Comparison of ENCODE assay signal across 26 cellular contexts in genomic region chr16:9787717-9788116, GRCh38.
DNase-seq lines count a peak whose midpoint lies in the region; ATAC-seq, FAIRE-seq and TF ChIP-seq lines count a peak whose summit lies in the region.
"Had no signal": no experiment of that assay in that cellular context is flagged by ENCODE, and none has a peak within 500 bp of the region (broad histone marks: within the 10 kb centered on the region; RNA-seq: fewer than 3 reads in every experiment).

No MANE protein-coding gene starts in this region.

- TF ChIP-seq CTCF in GM12878 (IDR thresholded peaks at IDR 0.05 in 2 of 3, conservative IDR thresholded peaks at IDR 0.05 in 1 of 3; ENCODE audit: control insufficient read depth in 2 of 3, extremely low read depth in 1 of 3, insufficient read depth in 1 of 3, low read depth in 3 of 3, low read length in 3 of 3), result no peak

- H3K4me2 ChIP-seq in GM12878 (ENCODE audit: control insufficient read depth, insufficient read depth), result no peak overlapping the region

- H3K27ac ChIP-seq in GM12878 (ENCODE audit: control insufficient read depth, insufficient read depth), result no peak overlapping the region
- H3K27ac ChIP-seq in right cardiac atrium (ENCODE audit: low read length), result no peak overlapping the region
- H3K27ac ChIP-seq: esophagus squamous epithelium, SK-N-MC, transverse colon, WERI-Rb-1 had no signal

- no peaks in the 10 kb centered on the region for H3K79me2 ChIP-seq in GM12878 (ENCODE audit: control insufficient read depth, insufficient read depth, low read length)

- H3K27ac Mint-ChIP-seq in activated CD8-positive, alpha-beta memory T cell treated with anti-CD3 and anti-CD28 coated beads, Interleukin-2, amount 10 ng/mL, durations not matched to agents 7 days and 5 days, result no peak overlapping the region
- H3K27ac Mint-ChIP-seq: activated CD4-positive, alpha-beta T cell treated with anti-CD3 and anti-CD28 coated beads, Interleukin-2, amount 10 ng/mL, durations not matched to agents 7 days and 5 days; activated T-helper 1 cell treated with anti-CD3 and anti-CD28 coated beads, Interleukin-12 subunit alpha, Interleukin-12 subunit beta, Interleukin-2, Interleukin-4 antibody, amounts not matched to agents 30 ng/mL and 10 ng/mL and 1 ng/mL, durations not matched to agents 14 hours and 24 hours and 36 hours; CD8-positive, alpha-beta T cell; endodermal cell; HFFc6; progenitor cell of endocrine pancreas; T-helper 17 cell had no signal

- SMC1A ChIA-PET in GM12878 (lab: Charles Lee; ENCODE audit: uncharacterized antibody, unreplicated experiment), result no interaction called here

- in situ Hi-C loops in Caki2 (cut with HindIII; ENCODE audit: low pct_unique_long_range_greater_than_20kb, low sequenced_read_pairs), result no loop called here
- in situ Hi-C loops in GM12878 (cut with MboI), result no loop called here

- H3K4me3 ChIP-seq in GM12878, result no peak overlapping the region
- H3K4me3 ChIP-seq in right cardiac atrium (ENCODE audit: low read length), result no peak overlapping the region
- H3K4me3 ChIP-seq: esophagus squamous epithelium, SK-N-MC, transverse colon had no signal

- no peaks in the 10 kb centered on the region for H3K36me3 ChIP-seq in GM12878 (ENCODE audit: control insufficient read depth in 2 of 2, insufficient read depth in 2 of 2, low read length in 1 of 2)
- H3K36me3 ChIP-seq: esophagus squamous epithelium, transverse colon, WERI-Rb-1 had no signal

- no TSS peak for BruUV-seq in GM12878 (replicated peaks; lab: Mats Ljungman, UMichigan)

- RAD21 ChIA-PET in GM12878 (lab: Charles Lee; ENCODE audit: unreplicated experiment), result no interaction called here

- POLR2A ChIA-PET in GM12878 (lab: Charles Lee), result no interaction called here

- H4K20me1 ChIP-seq in GM12878 (ENCODE audit: control insufficient read depth, insufficient read depth), result no peaks in the 10 kb centered on the region

- CTCF ChIA-PET in GM12878 (lab: Yijun Ruan, JAX), result no interaction called here
- CTCF ChIA-PET in activated CD8-positive, alpha-beta memory T cell treated with anti-CD3 and anti-CD28 coated beads, Interleukin-2, amount 10 ng/mL, durations not matched to agents 7 days and 5 days (lab: Charles Lee), result no interaction called here

- H3K4me1 Mint-ChIP-seq in activated CD8-positive, alpha-beta memory T cell treated with anti-CD3 and anti-CD28 coated beads, Interleukin-2, amount 10 ng/mL, durations not matched to agents 7 days and 5 days, result no peaks in the 10 kb centered on the region
- H3K4me1 Mint-ChIP-seq: activated CD4-positive, alpha-beta T cell treated with anti-CD3 and anti-CD28 coated beads, Interleukin-2, amount 10 ng/mL, durations not matched to agents 7 days and 5 days; IgD-negative memory B cell; T-helper 17 cell had no signal

- no peaks in the 10 kb centered on the region for H3K4me1 ChIP-seq in GM12878 (ENCODE audit: control insufficient read depth, insufficient read depth, low read length)
- peaks cover 4% of the 10 kb centered on the region for H3K4me1 ChIP-seq in right cardiac atrium (ENCODE audit: control insufficient read depth, insufficient read depth, low read length)
- H3K4me1 ChIP-seq: esophagus squamous epithelium, transverse colon had no signal

- H3K9me3 ChIP-seq in GM12878 (replicated peaks; ENCODE audit: control insufficient read depth, insufficient read depth, low read length) (no peaks in the 10 kb centered on the region; the same call in 2 of the 3 replicates), right cardiac atrium (ENCODE audit: control insufficient read depth, low read length) (no peaks in the 10 kb centered on the region)
- H3K9me3 ChIP-seq: esophagus squamous epithelium, transverse colon had no signal

- ATAC-seq in GM12878 (peak; percentile 83), right cardiac atrium (peak; percentile 65 to 85), GM18505 (IDR thresholded peaks at IDR 0.05; ENCODE audit: unreplicated experiment) (no peak)
- ATAC-seq in activated CD8-positive, alpha-beta memory T cell treated with anti-CD3 and anti-CD28 coated beads, Interleukin-2, amount 10 ng/mL, durations not matched to agents 7 days and 5 days, result no peak
- ATAC-seq: CD8-positive, alpha-beta T cell; T-helper 17 cell had no signal

- no peak for TF ChIP-seq EP300 in GM12878 (IDR thresholded peaks at IDR 0.05; ENCODE audit: borderline replicate concordance in 1 of 2, control insufficient read depth in 1 of 2, low read depth in 2 of 2, low read length in 2 of 2)

- DNase-seq in Caki2 (ENCODE audit: low read depth), result peak; percentile 38
- peak; percentile 38 for DNase-seq in H4 (ENCODE audit: low spot score)
- peak; percentile 15 for DNase-seq in GM12878 (ENCODE audit: low read depth, low spot score)
- peak in 1 of 3 donors; percentile 13 for DNase-seq in right cardiac atrium
- DNase-seq in DMS53 (lab: John Stamatoyannopoulos, UW), result no peak
- no peak for DNase-seq in activated CD8-positive, alpha-beta memory T cell treated with anti-CD3 and anti-CD28 coated beads, Interleukin-2, amount 10 ng/mL, durations not matched to agents 7 days and 5 days
- DNase-seq in UCSD-AML1 (lab: John Stamatoyannopoulos, UW; ENCODE audit: unreplicated experiment), result no peak
- DNase-seq: activated CD4-positive, alpha-beta T cell treated with anti-CD3 and anti-CD28 coated beads, Interleukin-2, amount 10 ng/mL, durations not matched to agents 7 days and 5 days; activated naive CD4-positive, alpha-beta T cell treated with anti-CD3 and anti-CD28 coated beads, Interleukin-2, amount 50 U/mL, for 16 hours; caudate nucleus; CD8-positive, alpha-beta T cell; DND-41; endodermal cell; esophagus squamous epithelium; HFFc6; NCI-H1436 treated with DMSO at 0.1 percent for 48 hours; RPMI8226; T-helper 17 cell; transverse colon; WERI-Rb-1 had no signal

- no peak overlapping the region for H3K9ac ChIP-seq in GM12878 (ENCODE audit: control insufficient read depth, insufficient read depth, low read length)

- no peak for FAIRE-seq in GM12878 (lab: Jason Lieb, UNC)
- FAIRE-seq: keratinocyte had no signal

- WGBS in GM12878 (ENCODE audit: insufficient coverage, insufficient replicate concordance, low lambda C conversion rate, missing lambda C conversion rate), result 23% methylated on average over 5 of the region's 5 CpGs
- 21% methylated on average over 5 of the region's 5 CpGs for whole genome bisulfite sequencing in right cardiac atrium

- no peak overlapping the region for H3K4me3 Mint-ChIP-seq in activated CD8-positive, alpha-beta memory T cell treated with anti-CD3 and anti-CD28 coated beads, Interleukin-2, amount 10 ng/mL, durations not matched to agents 7 days and 5 days
- H3K4me3 Mint-ChIP-seq: activated CD4-positive, alpha-beta T cell treated with anti-CD3 and anti-CD28 coated beads, Interleukin-2, amount 10 ng/mL, durations not matched to agents 7 days and 5 days; activated T-helper 1 cell treated with anti-CD3 and anti-CD28 coated beads, Interleukin-12 subunit alpha, Interleukin-12 subunit beta, Interleukin-2, Interleukin-4 antibody, amounts not matched to agents 30 ng/mL and 10 ng/mL and 1 ng/mL, durations not matched to agents 14 hours and 24 hours and 36 hours; CD8-positive, alpha-beta T cell; endodermal cell; HFFc6; IgD-negative memory B cell; T-helper 17 cell had no signal

- no peaks in the 10 kb centered on the region for H3K36me3 Mint-ChIP-seq in activated CD8-positive, alpha-beta memory T cell treated with anti-CD3 and anti-CD28 coated beads, Interleukin-2, amount 10 ng/mL, durations not matched to agents 7 days and 5 days
- H3K36me3 Mint-ChIP-seq: CD8-positive, alpha-beta T cell; IgD-negative memory B cell had no signal

- H3K27me3 Mint-ChIP-seq in activated CD8-positive, alpha-beta memory T cell treated with anti-CD3 and anti-CD28 coated beads, Interleukin-2, amount 10 ng/mL, durations not matched to agents 7 days and 5 days, result no peaks in the 10 kb centered on the region
- H3K27me3 Mint-ChIP-seq: activated CD4-positive, alpha-beta T cell treated with anti-CD3 and anti-CD28 coated beads, Interleukin-2, amount 10 ng/mL, durations not matched to agents 7 days and 5 days; progenitor cell of endocrine pancreas; T-helper 17 cell had no signal

- intact Hi-C loops in GM12878 (cut with micrococcal nuclease; ENCODE audit: unreplicated experiment) (no loop called here), right cardiac atrium (cut with DNase I) (no loop called here)

- no peak overlapping the region for H2AFZ ChIP-seq in GM12878 (ENCODE audit: control insufficient read depth, low read depth, low read length)

- no peak for TF ChIP-seq RAD21 in GM12878 (IDR thresholded peaks at IDR 0.05; ENCODE audit: insufficient read depth, low read depth, low read length)

- H3K9me3 Mint-ChIP-seq in activated CD8-positive, alpha-beta memory T cell treated with anti-CD3 and anti-CD28 coated beads, Interleukin-2, amount 10 ng/mL, durations not matched to agents 7 days and 5 days (ENCODE audit: low read depth), result no peaks in the 10 kb centered on the region
- H3K9me3 Mint-ChIP-seq: CD8-positive, alpha-beta T cell had no signal

- TF ChIP-seq POLR2A in GM12878 (IDR thresholded peaks at IDR 0.05; ENCODE audit: low read depth, low read length) (no peak), GM18505 (IDR thresholded peaks at IDR 0.05; ENCODE audit: borderline replicate concordance, extremely low read depth, insufficient read depth, insufficient read length) (no peak)

- H3K27me3 ChIP-seq in GM12878 (replicated peaks in 1 of 2; ENCODE audit: control insufficient read depth in 2 of 2, insufficient read depth in 2 of 2, low read length in 1 of 2) (no peaks in the 10 kb centered on the region), right cardiac atrium (ENCODE audit: control insufficient read depth, insufficient read depth) (no peaks in the 10 kb centered on the region)
- H3K27me3 ChIP-seq: esophagus squamous epithelium, transverse colon had no signal

TF ChIP-seq in GM12878, 131 proteins besides CTCF, POLR2A, EP300 and RAD21 (continues in another document):
- TF ChIP-seq IKZF1 (conservative IDR thresholded peaks at IDR 0.05) (peak; percentile 23; the same call in 1 of the 2 replicates), JUNB (IDR thresholded peaks at IDR 0.05) (peak; percentile 23; the same call in 1 of the 2 replicates), ATF3 (IDR thresholded peaks at IDR 0.05; ENCODE audit: borderline replicate concordance, extremely low read depth, low read depth, low read length) (no peak)

Comparison
In these comparisons a context has a peak if more than half of its experiments do, and no peak if none do; other contexts are left out.
1. DNase-seq: peak in Caki2 (single experiment), H4 (single experiment) and GM12878 (single experiment); none in DMS53 (single experiment), activated CD8-positive, alpha-beta memory T cell treated with anti-CD3 and anti-CD28 coated beads, Interleukin-2, amount 10 ng/mL, durations not matched to agents 7 days and 5 days (single experiment) and UCSD-AML1 (single experiment).
2. ATAC-seq: peak in GM12878 (single experiment) and right cardiac atrium (2 of 2); none in activated CD8-positive, alpha-beta memory T cell treated with anti-CD3 and anti-CD28 coated beads, Interleukin-2, amount 10 ng/mL, durations not matched to agents 7 days and 5 days (single experiment) and GM18505 (single experiment).